Comparison of ENCODE assay signal across 8 cellular contexts in the genomic region with DNA sequence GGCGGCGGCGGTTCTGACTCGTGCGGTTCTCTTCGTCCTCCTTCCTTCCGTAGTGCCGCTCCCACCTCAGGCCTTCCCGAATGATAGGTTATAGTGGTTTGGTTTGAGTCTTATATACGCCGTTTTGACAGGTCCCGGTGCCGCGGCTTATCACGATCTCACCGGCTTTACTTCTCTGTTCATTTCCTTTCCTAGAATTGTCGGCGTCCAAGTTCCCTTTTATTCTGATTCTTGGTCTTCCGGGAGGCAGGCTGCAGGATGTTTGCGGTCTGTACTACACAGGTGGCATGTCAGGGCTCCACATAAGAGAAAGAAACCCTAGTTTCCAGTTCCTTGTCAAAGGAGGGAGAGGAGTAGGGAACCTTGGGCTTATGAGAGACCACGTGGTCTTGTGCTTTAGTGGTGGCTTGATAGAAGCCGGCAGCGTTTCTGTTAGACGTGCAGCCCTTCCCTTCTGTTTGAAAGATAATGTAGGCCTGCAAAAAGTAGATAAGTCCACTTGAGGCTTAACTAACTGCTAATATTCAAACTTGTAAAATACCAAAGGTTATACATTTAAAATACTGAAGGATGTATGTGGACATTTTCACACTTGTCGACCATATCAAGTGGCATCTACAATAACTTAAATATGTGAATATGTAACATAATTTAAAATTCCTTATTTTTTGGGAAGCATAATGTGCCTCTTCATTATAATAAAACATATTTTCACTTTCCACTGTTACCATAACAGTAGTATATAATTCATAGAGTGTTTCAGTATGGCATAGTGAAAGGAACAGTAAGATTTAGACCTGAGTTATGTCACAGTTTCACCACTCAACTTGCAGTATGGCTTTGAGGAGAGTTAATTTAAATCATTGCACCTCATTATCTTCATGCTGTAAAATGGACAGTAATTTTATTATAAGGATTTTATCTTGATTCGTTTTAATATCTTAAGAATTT.
DNase-seq lines count a peak whose midpoint lies in the region; ATAC-seq lines count a peak whose summit lies in the region.

No MANE protein-coding gene starts in this region.

- no peaks in the 10 kb centered on the region for H3K9me3 Mint-ChIP-seq in effector memory CD8-positive, alpha-beta T cell
- H3K9me3 Mint-ChIP-seq in memory B cell, result no peaks in the 10 kb centered on the region

- peak; percentile 47 for ATAC-seq in HG02870 (IDR thresholded peaks at IDR 0.05; ENCODE audit: unreplicated experiment)
- ATAC-seq in effector memory CD8-positive, alpha-beta T cell (replicated peaks), result peak; percentile 30
- peak; percentile 48 for ATAC-seq in memory B cell (ENCODE audit: low read depth)

- DNase-seq in NCI-H2227 (lab: John Stamatoyannopoulos, UW; ENCODE audit: unreplicated experiment), result peak; percentile 13
- no peak for DNase-seq in NCI-H2227 treated with DMSO at 0.1 percent for 48 hours (lab: John Stamatoyannopoulos, UW)
- DNase-seq in NCI-H2171 (lab: John Stamatoyannopoulos, UW), result peak; percentile 19
- DNase-seq in activated CD4-positive, alpha-beta T cell treated with anti-CD3 and anti-CD28 coated beads, Interleukin-2, amount 50 U/mL, for 48 hours, result peak; percentile 35 to 52
- DNase-seq in effector memory CD8-positive, alpha-beta T cell, result peak; percentile 30 to 36 (median 34)
- peak in 1 of 2 donors; percentile 69 for DNase-seq in memory B cell (ENCODE audit: low spot score in 2 of 2)
- peak; percentile 29 to 48 for DNase-seq in stimulated activated CD8-positive, alpha-beta memory T cell treated with anti-CD3 and anti-CD28 coated beads, Interleukin-7, amount 100 ng/mL, for 1 hour (ENCODE audit: low read depth in 2 of 2)

- peaks cover 24% of the 10 kb centered on the region for H3K36me3 Mint-ChIP-seq in effector memory CD8-positive, alpha-beta T cell (ENCODE audit: insufficient read depth)
- H3K36me3 Mint-ChIP-seq in memory B cell, result peaks cover 1% of the 10 kb centered on the region

- H3K4me3 Mint-ChIP-seq in effector memory CD8-positive, alpha-beta T cell, result peak overlapping the region; percentile 94 to 95
- H3K4me3 Mint-ChIP-seq in memory B cell, result peak overlapping the region; percentile 89

- peaks cover 29 to 42% of the 10 kb centered on the region in 2 donors for H3K4me1 Mint-ChIP-seq in effector memory CD8-positive, alpha-beta T cell (ENCODE audit: low read depth in 2 of 2)
- H3K4me1 Mint-ChIP-seq in memory B cell, result peaks cover 23% of the 10 kb centered on the region

- H3K27me3 Mint-ChIP-seq in effector memory CD8-positive, alpha-beta T cell, result no peaks in the 10 kb centered on the region
- H3K27me3 Mint-ChIP-seq in memory B cell, result no peaks in the 10 kb centered on the region

- peak overlapping the region; percentile 96 to 98 for H3K27ac Mint-ChIP-seq in effector memory CD8-positive, alpha-beta T cell
- peak overlapping the region; percentile 93 for H3K27ac Mint-ChIP-seq in memory B cell
